In the genomic region with DNA sequence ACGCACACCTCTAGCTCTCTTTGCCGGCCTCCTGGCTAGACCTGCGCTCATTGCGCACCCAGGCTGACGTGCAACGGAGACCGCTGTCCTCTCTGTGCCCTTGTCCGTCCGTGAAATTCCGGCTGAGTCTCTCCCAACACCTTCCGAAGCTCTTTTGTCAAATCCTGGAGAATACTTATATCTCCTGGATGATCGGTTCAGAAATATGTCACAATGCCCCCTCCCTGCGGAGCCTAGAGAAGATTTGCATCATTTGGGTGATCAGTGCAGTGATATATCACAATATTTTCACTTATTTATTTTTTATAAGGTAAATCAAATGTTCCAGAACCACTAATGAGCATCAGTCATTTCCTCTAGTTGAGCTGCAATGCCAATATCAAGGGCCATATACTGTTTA, we compare ENCODE assay signal across 8 cellular contexts.
DNase-seq lines count a peak whose midpoint lies in the region; ATAC-seq and TF ChIP-seq lines count a peak whose summit lies in the region.

No MANE protein-coding gene starts in this region.

- TF ChIP-seq CTCF in endothelial cell (IDR thresholded peaks at IDR 0.05; ENCODE audit: unreplicated experiment) (no peak), omental fat pad (IDR thresholded peaks at IDR 0.05) (no peak)

- no peak overlapping the region for H3K4me3 Mint-ChIP-seq in endothelial cell (ENCODE audit: unreplicated experiment)

- H3K9me3 Mint-ChIP-seq in endothelial cell (ENCODE audit: unreplicated experiment), result peaks cover 4% of the 10 kb centered on the region

- H3K27me3 Mint-ChIP-seq in endothelial cell (ENCODE audit: unreplicated experiment), result no peaks in the 10 kb centered on the region

- no peaks in the 10 kb centered on the region for H3K4me1 Mint-ChIP-seq in endothelial cell (ENCODE audit: unreplicated experiment)

- H3K36me3 Mint-ChIP-seq in endothelial cell (ENCODE audit: low read depth, unreplicated experiment), result no peaks in the 10 kb centered on the region

- ATAC-seq in omental fat pad (ENCODE audit: low FRiP score) (no peak), HG03442 (IDR thresholded peaks at IDR 0.05; ENCODE audit: unreplicated experiment) (no peak), HG03439 (IDR thresholded peaks at IDR 0.05; ENCODE audit: unreplicated experiment) (no peak)

- DNase-seq in EL (peak; percentile 2), NCI-H460 (ENCODE audit: extremely low read depth, low read depth) (peak; percentile 2), endothelial cell (ENCODE audit: low spot score) (peak; percentile 3), omental fat pad (ENCODE audit: low spot score) (peak; percentile 24), NCI-H2171 treated with DMSO at 0.1 percent for 48 hours (lab: John Stamatoyannopoulos, UW) (no peak), AML-193 (lab: John Stamatoyannopoulos, UW) (no peak)

- H3K27ac Mint-ChIP-seq in endothelial cell (ENCODE audit: unreplicated experiment), result no peak overlapping the region

Comparison
In these comparisons a context has a peak if more than half of its experiments do, and no peak if none do; other contexts are left out.
1. DNase-seq: peak in EL (single experiment), NCI-H460 (single experiment), endothelial cell (single experiment) and omental fat pad (single experiment); none in NCI-H2171 treated with DMSO at 0.1 percent for 48 hours (single experiment) and AML-193 (0 of 2).